Comparison of ENCODE assay signal across 8 cellular contexts in the genomic region with DNA sequence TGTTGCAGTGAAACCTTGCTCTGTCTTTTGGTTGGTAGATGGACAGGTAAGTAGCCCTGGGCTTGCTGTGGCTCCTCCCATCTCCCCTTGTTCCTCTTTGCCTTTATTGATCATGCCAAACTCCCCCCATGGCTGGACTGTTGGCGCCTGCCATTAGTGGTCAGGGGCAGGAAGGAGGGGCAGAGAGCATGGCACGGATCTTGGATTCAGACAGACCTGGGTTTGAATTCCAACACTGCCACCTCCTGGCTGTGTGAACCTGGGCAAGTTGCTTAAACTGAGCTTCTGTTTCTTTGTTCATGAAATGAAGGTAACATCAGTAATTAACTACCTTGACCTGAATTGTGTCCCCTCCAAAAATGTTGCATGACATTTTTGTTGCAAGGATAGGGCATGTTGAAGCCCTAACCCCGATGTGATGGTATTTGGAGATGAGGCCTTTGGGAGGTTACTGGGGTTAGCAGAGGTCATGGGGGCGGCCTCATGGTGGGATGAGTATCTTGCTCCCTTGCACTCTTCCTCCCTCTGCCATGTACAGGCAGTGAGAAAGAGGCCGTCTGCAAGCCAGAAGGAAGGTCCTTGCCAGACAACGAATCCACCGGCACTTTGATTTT. TPM values are rescaled to one million over a fixed set of nuclear protein-coding genes. Genes with fewer than 3 reads are reported as not detected.
DNase-seq lines count a peak whose midpoint lies in the region; ATAC-seq and TF ChIP-seq lines count a peak whose summit lies in the region.

No MANE protein-coding gene starts in this region.

- CTCF ChIA-PET in PC-9 (lab: Charles Lee): interaction anchor here (0.6 to 1.4 kb wide), 4 partner anchors 9 to 319 kb away, joined by 3 to 5 read pairs (median 4); no protein-coding TSS in a partner anchor

- POLR2A ChIA-PET in PC-9 (lab: Charles Lee; ENCODE audit: unreplicated experiment): no interaction called here

- no peak overlapping the region for H3K27ac ChIP-seq in PC-9
- no peak overlapping the region for H3K27ac ChIP-seq in fibroblast of lung (ENCODE audit: insufficient read depth, low read length)
- H3K27ac ChIP-seq in gastroesophageal sphincter: no peak overlapping the region

- WGBS in gastroesophageal sphincter (ENCODE audit: low coverage in 1 of 2), 2 donors: 49 to 60% methylated on average over 5 of the region's 7 CpGs

- no peaks in the 10 kb centered on the region for H3F3A ChIP-seq in PC-9 (ENCODE audit: insufficient read depth, low read depth)

- H3K4me1 ChIP-seq in PC-9 (replicated peaks; ENCODE audit: insufficient read depth) (no peaks in the 10 kb centered on the region), fibroblast of lung (ENCODE audit: control insufficient read depth, extremely low read depth, insufficient read depth, low read length) (peaks cover 4% of the 10 kb centered on the region), gastroesophageal sphincter (peaks cover 0 to 26% (median 15%) of the 10 kb centered on the region in 3 donors)

- no TSS peak for BruUV-seq in PC-9 (replicated peaks; lab: Mats Ljungman, UMichigan)

- no peak overlapping the region for H3K4me2 ChIP-seq in PC-9
- no peak overlapping the region for H3K4me2 ChIP-seq in fibroblast of lung (ENCODE audit: extremely low read depth, insufficient read depth, low read length)

- H3K36me3 ChIP-seq in PC-9 (ENCODE audit: low read depth) (0 out of 2 replicates have a peak, but pooled peaks cover 4% of the 10 kb centered on the region), fibroblast of lung (ENCODE audit: control insufficient read depth, insufficient read depth, low read length) (no peaks in the 10 kb centered on the region), gastroesophageal sphincter (no peaks in the 10 kb centered on the region)

- no peak overlapping the region for H3K4me3 ChIP-seq in Jurkat, Clone E6-1 (ENCODE audit: low read length)
- H3K4me3 ChIP-seq in PC-9 (no peak overlapping the region), fibroblast of lung (replicated peaks in 1 of 4; ENCODE audit: control extremely low read depth in 1 of 4, insufficient read depth in 1 of 4, low read depth in 3 of 4, low read length in 4 of 4) (no peak overlapping the region), retinal pigment epithelial cell (ENCODE audit: low read length) (no peak overlapping the region), gastroesophageal sphincter (no peak overlapping the region)

- H3K27ac Mint-ChIP-seq in activated T-helper 2 cell treated with anti-CD3 and anti-CD28 coated beads, Interferon-gamma antibody, Interleukin-2, Interleukin-4, amounts not matched to agents 10 μg/mL and 5 μg/mL and 100 μg/mL, durations not matched to agents 14 hours and 24 hours and 36 hours: no peak overlapping the region

- no peak for ATAC-seq in gastroesophageal sphincter

- no peak for TF ChIP-seq POLR2A in gastroesophageal sphincter (IDR thresholded peaks at IDR 0.05)

- no peak for TF ChIP-seq EP300 in gastroesophageal sphincter (IDR thresholded peaks at IDR 0.05)

- no peaks in the 10 kb centered on the region for H3K9me3 Mint-ChIP-seq in activated T-helper 2 cell treated with anti-CD3 and anti-CD28 coated beads, Interferon-gamma antibody, Interleukin-2, Interleukin-4, amounts not matched to agents 10 μg/mL and 5 μg/mL and 100 μg/mL, durations not matched to agents 14 hours and 24 hours and 36 hours

- no peaks in the 10 kb centered on the region for H4K20me1 ChIP-seq in PC-9 (ENCODE audit: insufficient read depth)
- H4K20me1 ChIP-seq in fibroblast of lung (ENCODE audit: control insufficient read depth, extremely low read depth, insufficient read depth, low read length): no peaks in the 10 kb centered on the region

- H3K9me3 ChIP-seq in PC-9 (ENCODE audit: insufficient read depth, low read depth): no peaks in the 10 kb centered on the region
- no peaks in the 10 kb centered on the region for H3K9me3 ChIP-seq in fibroblast of lung (ENCODE audit: control insufficient read depth, insufficient read depth, low read depth, low read length)
- no peaks in the 10 kb centered on the region for H3K9me3 ChIP-seq in gastroesophageal sphincter

- no peak overlapping the region for H2AFZ ChIP-seq in PC-9
- H2AFZ ChIP-seq in fibroblast of lung (ENCODE audit: low read length): no peak overlapping the region

- H3K79me2 ChIP-seq in PC-9 (ENCODE audit: low read depth): no peaks in the 10 kb centered on the region
- H3K79me2 ChIP-seq in fibroblast of lung (ENCODE audit: control insufficient read depth, insufficient read depth, low read length): no peaks in the 10 kb centered on the region

- peak; percentile 75 for TF ChIP-seq CTCF in PC-9 (conservative IDR thresholded peaks at IDR 0.05)
- TF ChIP-seq CTCF in fibroblast of lung (conservative IDR thresholded peaks at IDR 0.05 in 1 of 2, IDR thresholded peaks at IDR 0.05 in 1 of 2; ENCODE audit: low read depth in 1 of 2, low read length in 2 of 2): peak; percentile 45 to 61
- peak; percentile 74 for TF ChIP-seq CTCF in retinal pigment epithelial cell (conservative IDR thresholded peaks at IDR 0.05; ENCODE audit: low read depth, low read length)
- peak in 2 of 4 experiments; percentile 27 to 50 for TF ChIP-seq CTCF in gastroesophageal sphincter (IDR thresholded peaks at IDR 0.05)

- no peaks in the 10 kb centered on the region for H3K27me3 Mint-ChIP-seq in activated T-helper 2 cell treated with anti-CD3 and anti-CD28 coated beads, Interferon-gamma antibody, Interleukin-2, Interleukin-4, amounts not matched to agents 10 μg/mL and 5 μg/mL and 100 μg/mL, durations not matched to agents 14 hours and 24 hours and 36 hours (ENCODE audit: low read depth)

- H3K36me3 Mint-ChIP-seq in activated T-helper 2 cell treated with anti-CD3 and anti-CD28 coated beads, Interferon-gamma antibody, Interleukin-2, Interleukin-4, amounts not matched to agents 10 μg/mL and 5 μg/mL and 100 μg/mL, durations not matched to agents 14 hours and 24 hours and 36 hours (ENCODE audit: low read depth): no peaks in the 10 kb centered on the region

- intact Hi-C loops in PC-9 (cut with micrococcal nuclease; ENCODE audit: unreplicated experiment): loop anchor here (5.0 to 10.0 kb wide), 4 partner anchors 102 to 520 kb away; partner anchors contain the start of gene WDR1
- intact Hi-C loops in activated T-helper 2 cell treated with anti-CD3 and anti-CD28 coated beads, Interferon-gamma antibody, Interleukin-2, Interleukin-4, amounts not matched to agents 10 μg/mL and 5 μg/mL and 100 μg/mL, durations not matched to agents 14 hours and 24 hours and 36 hours (cut with micrococcal nuclease): loop anchor here (1.0 to 5.0 kb wide), 3 partner anchors 252 to 522 kb away; no protein-coding TSS in a partner anchor

- H3K4me1 Mint-ChIP-seq in activated T-helper 2 cell treated with anti-CD3 and anti-CD28 coated beads, Interferon-gamma antibody, Interleukin-2, Interleukin-4, amounts not matched to agents 10 μg/mL and 5 μg/mL and 100 μg/mL, durations not matched to agents 14 hours and 24 hours and 36 hours (ENCODE audit: low read depth): peaks cover 6% of the 10 kb centered on the region

- no peaks in the 10 kb centered on the region for H3K9me2 ChIP-seq in PC-9 (ENCODE audit: insufficient read depth)

- H3K4me3 Mint-ChIP-seq in activated T-helper 2 cell treated with anti-CD3 and anti-CD28 coated beads, Interferon-gamma antibody, Interleukin-2, Interleukin-4, amounts not matched to agents 10 μg/mL and 5 μg/mL and 100 μg/mL, durations not matched to agents 14 hours and 24 hours and 36 hours (ENCODE audit: low read depth): no peak overlapping the region

- H3K9ac ChIP-seq in fibroblast of lung (ENCODE audit: insufficient read depth, low read length): no peak overlapping the region

- H3K27me3 ChIP-seq in PC-9 (ENCODE audit: insufficient read depth, low read depth) (no peaks in the 10 kb centered on the region), fibroblast of lung (ENCODE audit: control insufficient read depth, insufficient read depth, low read length) (no peaks in the 10 kb centered on the region), gastroesophageal sphincter (no peaks in the 10 kb centered on the region)

- DNase-seq in activated CD4-positive, alpha-beta T cell treated with anti-CD3 and anti-CD28 coated beads for 48 hours: peak; percentile 53
- no peak for DNase-seq in activated CD4-positive, alpha-beta T cell treated with anti-CD3 and anti-CD28 coated beads, Interleukin-2, amount 50 U/mL, for 4 hours
- peak; percentile 69 for DNase-seq in Jurkat, Clone E6-1 (ENCODE audit: low read depth, low spot score)
- DNase-seq in PC-9: peak; percentile 42 to 46
- peak; percentile 39 to 58 for DNase-seq in fibroblast of lung (ENCODE audit: low read depth in 2 of 2)
- DNase-seq in retinal pigment epithelial cell (ENCODE audit: low read depth): no peak
- DNase-seq in activated T-helper 2 cell treated with anti-CD3 and anti-CD28 coated beads, Interferon-gamma antibody, Interleukin-2, Interleukin-4, amounts not matched to agents 10 μg/mL and 5 μg/mL and 100 μg/mL, durations not matched to agents 14 hours and 24 hours and 36 hours (ENCODE audit: low spot score): no peak

RNA-seq across cellular contexts. Expression of gene SLC2A9, which starts 6.0 kb away (rescaled TPM):
- 1.1 TPM for polyA plus RNA-seq in Jurkat, Clone E6-1 (2012; ENCODE audit: insufficient read depth, insufficient read length)
- total RNA-seq in PC-9 (2021) (0.28 and 1.1 TPM in 2 replicates), fibroblast of lung (2.3 and 2.8 TPM in 2 replicates), gastroesophageal sphincter (1 to 10 TPM; 3.1 to 6.5 (median 4.3) TPM)
- 1.8 and 3.9 TPM in 2 replicates for polyA plus RNA-seq in fibroblast of lung
- polyA plus RNA-seq in fibroblast of lung (2012): 2.3 and 3.6 TPM in 2 replicates
- 2.8 and 14.6 TPM in 2 replicates for polyA minus RNA-seq in fibroblast of lung (ENCODE audit: low replicate concordance)
- total RNA-seq in activated T-helper 2 cell treated with anti-CD3 and anti-CD28 coated beads, Interferon-gamma antibody, Interleukin-2, Interleukin-4, amounts not matched to agents 10 μg/mL and 5 μg/mL and 100 μg/mL, durations not matched to agents 14 hours and 24 hours and 36 hours: 1.3 and 2.4 TPM in 2 replicates

Comparison
In these comparisons a context has a peak if more than half of its experiments do, and no peak if none do; other contexts are left out.
1. DNase-seq: peak in activated CD4-positive, alpha-beta T cell treated with anti-CD3 and anti-CD28 coated beads for 48 hours (single experiment), Jurkat, Clone E6-1 (single experiment), PC-9 (2 of 2) and fibroblast of lung (2 of 2); none in activated CD4-positive, alpha-beta T cell treated with anti-CD3 and anti-CD28 coated beads, Interleukin-2, amount 50 U/mL, for 4 hours (0 of 2), retinal pigment epithelial cell (single experiment) and activated T-helper 2 cell treated with anti-CD3 and anti-CD28 coated beads, Interferon-gamma antibody, Interleukin-2, Interleukin-4, amounts not matched to agents 10 μg/mL and 5 μg/mL and 100 μg/mL, durations not matched to agents 14 hours and 24 hours and 36 hours (single experiment).